ENCODE assay signal across 21 cellular contexts in genomic region chr16:69881141-69881540, GRCh38.
"Had no signal": no experiment of that assay in that cellular context is flagged by ENCODE, and none has a peak within 500 bp of the region (broad histone marks: within the 10 kb centered on the region; RNA-seq: fewer than 3 reads in every experiment).

No MANE protein-coding gene starts in this region.

- H3K4me3 ChIP-seq: coronary artery, lung, stomach had no signal

- FAIRE-seq: keratinocyte, TTC549 had no signal

- H3K27ac Mint-ChIP-seq: activated CD4-positive, alpha-beta T cell treated with anti-CD3 and anti-CD28 coated beads, Interleukin-2, amount 10 ng/mL, durations not matched to agents 7 days and 5 days; activated CD8-positive, alpha-beta T cell treated with anti-CD3 and anti-CD28 coated beads, Interleukin-2, amount 10 ng/mL, durations not matched to agents 7 days and 5 days; activated naive CD4-positive, alpha-beta T cell treated with anti-CD3 and anti-CD28 coated beads, Interleukin-2, amount 50 U/mL, for 24 hours; progenitor cell of endocrine pancreas; stimulated activated effector memory CD8-positive, alpha-beta T cell treated with anti-CD3 and anti-CD28 coated beads, Interleukin-12 subunit alpha, Interleukin-12 subunit beta, amount 100 ng/mL, for 72 hours had no signal

- H3K4me1 Mint-ChIP-seq: activated CD4-positive, alpha-beta T cell treated with anti-CD3 and anti-CD28 coated beads, Interleukin-2, amount 10 ng/mL, durations not matched to agents 7 days and 5 days; stimulated activated effector memory CD8-positive, alpha-beta T cell treated with anti-CD3 and anti-CD28 coated beads, Interleukin-12 subunit alpha, Interleukin-12 subunit beta, amount 100 ng/mL, for 72 hours had no signal

- H3K27me3 Mint-ChIP-seq: activated CD4-positive, alpha-beta T cell treated with anti-CD3 and anti-CD28 coated beads, Interleukin-2, amount 10 ng/mL, durations not matched to agents 7 days and 5 days; activated naive CD4-positive, alpha-beta T cell treated with anti-CD3 and anti-CD28 coated beads, Interleukin-2, amount 50 U/mL, for 24 hours; central memory CD8-positive, alpha-beta T cell; naive thymus-derived CD8-positive, alpha-beta T cell; progenitor cell of endocrine pancreas had no signal

- DNase-seq: activated CD4-positive, alpha-beta T cell treated with anti-CD3 and anti-CD28 coated beads, Interleukin-2, amount 10 ng/mL, durations not matched to agents 7 days and 5 days; activated CD4-positive, CD25-positive, alpha-beta regulatory T cell treated with anti-CD3 and anti-CD28 coated beads, Interleukin-2, amount 50 U/mL, for 72 hours; activated CD8-positive, alpha-beta T cell treated with anti-CD3 and anti-CD28 coated beads, Interleukin-2, amount 10 ng/mL, durations not matched to agents 7 days and 5 days; activated gamma-delta T cell treated with Interleukin-2 at 50 U/mL for 16 hours; naive thymus-derived CD8-positive, alpha-beta T cell; retina; stimulated activated CD4-positive, alpha-beta T cell treated with anti-CD3 and anti-CD28 coated beads, Interleukin-12 subunit alpha, Interleukin-12 subunit beta, amount 100 ng/mL, for 4 hours; stimulated activated CD4-positive, alpha-beta T cell treated with anti-CD3 and anti-CD28 coated beads, Interleukin-1b, Interleukin-23, amount 100 ng/mL, for 48 hours; stomach; T-helper 1 cell; WERI-Rb-1 had no signal

- H3K4me3 Mint-ChIP-seq: activated CD4-positive, alpha-beta T cell treated with anti-CD3 and anti-CD28 coated beads, Interleukin-2, amount 10 ng/mL, durations not matched to agents 7 days and 5 days; activated CD8-positive, alpha-beta T cell treated with anti-CD3 and anti-CD28 coated beads, Interleukin-2, amount 10 ng/mL, durations not matched to agents 7 days and 5 days; activated naive CD4-positive, alpha-beta T cell treated with anti-CD3 and anti-CD28 coated beads, Interleukin-2, amount 50 U/mL, for 24 hours; central memory CD8-positive, alpha-beta T cell; naive thymus-derived CD8-positive, alpha-beta T cell; stimulated activated effector memory CD8-positive, alpha-beta T cell treated with anti-CD3 and anti-CD28 coated beads, Interleukin-12 subunit alpha, Interleukin-12 subunit beta, amount 100 ng/mL, for 72 hours had no signal

- H3K36me3 ChIP-seq: WERI-Rb-1 had no signal

- H3K27me3 ChIP-seq: foreskin keratinocyte, stomach had no signal

- ATAC-seq: activated CD8-positive, alpha-beta T cell treated with anti-CD3 and anti-CD28 coated beads, Interleukin-2, amount 10 ng/mL, durations not matched to agents 7 days and 5 days; foreskin keratinocyte; left lobe of liver; naive thymus-derived CD8-positive, alpha-beta T cell; stimulated activated effector memory CD8-positive, alpha-beta T cell treated with anti-CD3 and anti-CD28 coated beads, Interleukin-12 subunit alpha, Interleukin-12 subunit beta, amount 100 ng/mL, for 72 hours had no signal

- H3K9me3 Mint-ChIP-seq: activated naive CD4-positive, alpha-beta T cell treated with anti-CD3 and anti-CD28 coated beads, Interleukin-2, amount 50 U/mL, for 24 hours; central memory CD8-positive, alpha-beta T cell; stimulated activated effector memory CD8-positive, alpha-beta T cell treated with anti-CD3 and anti-CD28 coated beads, Interleukin-12 subunit alpha, Interleukin-12 subunit beta, amount 100 ng/mL, for 72 hours had no signal

- H3K27ac ChIP-seq: coronary artery, foreskin keratinocyte, stomach, WERI-Rb-1 had no signal

- H3K4me1 ChIP-seq: foreskin keratinocyte had no signal
